Comparison of ENCODE assay signal across 18 cellular contexts in the genomic region with DNA sequence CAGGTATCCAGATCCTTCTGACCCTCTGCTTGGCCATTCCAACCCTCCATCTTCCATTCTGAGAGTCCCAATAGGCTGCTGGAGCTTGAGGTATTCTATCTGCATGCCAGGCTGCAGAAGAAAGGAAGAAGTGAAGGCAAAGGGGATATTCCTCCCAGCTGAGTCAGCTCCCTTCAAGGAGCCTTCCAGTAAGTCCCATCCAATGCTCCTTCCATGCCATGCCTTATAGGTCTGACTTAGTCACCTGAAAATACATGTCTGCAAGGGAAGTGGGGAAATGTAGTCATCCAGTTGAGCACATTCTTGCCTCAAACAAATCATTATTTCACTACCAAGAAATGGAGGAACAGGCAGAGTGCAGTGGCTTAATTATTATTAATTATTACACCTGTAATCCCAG.
DNase-seq lines count a peak whose midpoint lies in the region; ATAC-seq, FAIRE-seq and TF ChIP-seq lines count a peak whose summit lies in the region.
"Had no signal": no experiment of that assay in that cellular context is flagged by ENCODE, and none has a peak within 500 bp of the region (broad histone marks: within the 10 kb centered on the region; RNA-seq: fewer than 3 reads in every experiment).

No MANE protein-coding gene starts in this region.

- no peak overlapping the region for H2AK5ac ChIP-seq in trophoblast cell (ENCODE audit: low read length)

- intact Hi-C loops in sigmoid colon (cut with DNase I), result no loop called here

- H3K79me1 ChIP-seq in trophoblast cell (ENCODE audit: low read length), result no peaks in the 10 kb centered on the region

- no peak overlapping the region for H3K4me3 ChIP-seq in trophoblast cell (ENCODE audit: low read depth, low read length)
- no peak overlapping the region for H3K4me3 ChIP-seq in sigmoid colon
- H3K4me3 ChIP-seq: HAP-1 had no signal

- H3K27ac ChIP-seq in trophoblast cell (ENCODE audit: low read depth, low read length) (no peak overlapping the region), sigmoid colon (no peak overlapping the region)

- H4K91ac ChIP-seq in trophoblast cell (ENCODE audit: low read depth, low read length), result no peak overlapping the region

- no peak overlapping the region for H3K4ac ChIP-seq in trophoblast cell (ENCODE audit: low read depth, low read length)

- no peaks in the 10 kb centered on the region for H3K36me3 ChIP-seq in trophoblast cell (ENCODE audit: control insufficient read depth in 1 of 2, insufficient read depth in 2 of 2, low read length in 2 of 2)
- H3K36me3 ChIP-seq in sigmoid colon, result no peaks in the 10 kb centered on the region
- H3K36me3 ChIP-seq: HAP-1 had no signal

- H3K23ac ChIP-seq in trophoblast cell (ENCODE audit: low read length), result no peak overlapping the region

- H3K4me2 ChIP-seq in trophoblast cell (ENCODE audit: low read length), result no peak overlapping the region

- no peaks in the 10 kb centered on the region for H3K79me2 ChIP-seq in trophoblast cell (ENCODE audit: control insufficient read depth, insufficient read depth, low read length, poor library complexity)

- no peak overlapping the region for H3K18ac ChIP-seq in trophoblast cell (ENCODE audit: low read length)

- no peaks in the 10 kb centered on the region for H3K4me1 Mint-ChIP-seq in stimulated activated memory B cell treated with anti-CD40 and anti-IgM and Interleukin-4, amounts not matched to agents 10 μg/mL and 1 μg/mL and 100 μg/mL, for 72 hours
- H3K4me1 Mint-ChIP-seq: CD4-positive, alpha-beta memory T cell had no signal

- H2BK120ac ChIP-seq in trophoblast cell (ENCODE audit: insufficient read depth, low read length, poor library complexity), result no peak overlapping the region

- H3K27ac Mint-ChIP-seq in activated naive CD4-positive, alpha-beta T cell treated with anti-CD3 and anti-CD28 coated beads, Interleukin-2, amount 50 U/mL, for 72 hours, result no peak overlapping the region
- H3K27ac Mint-ChIP-seq in stimulated activated memory B cell treated with anti-CD40 and anti-IgM and Interleukin-4, amounts not matched to agents 10 μg/mL and 1 μg/mL and 100 μg/mL, for 72 hours, result no peak overlapping the region
- H3K27ac Mint-ChIP-seq: CD4-positive, alpha-beta memory T cell; HFFc6 had no signal

- H3K36me3 Mint-ChIP-seq in activated naive CD4-positive, alpha-beta T cell treated with anti-CD3 and anti-CD28 coated beads, Interleukin-2, amount 50 U/mL, for 72 hours, result no peaks in the 10 kb centered on the region
- H3K36me3 Mint-ChIP-seq in stimulated activated memory B cell treated with anti-CD40 and anti-IgM and Interleukin-4, amounts not matched to agents 10 μg/mL and 1 μg/mL and 100 μg/mL, for 72 hours, result no peaks in the 10 kb centered on the region
- H3K36me3 Mint-ChIP-seq: CD4-positive, alpha-beta memory T cell had no signal

- H4K8ac ChIP-seq in trophoblast cell (ENCODE audit: low read depth, low read length), result no peak overlapping the region

- peak overlapping the region; percentile 26 for H3K9ac ChIP-seq in trophoblast cell (ENCODE audit: low read length)

- peaks cover 0 to 10% of the 10 kb centered on the region in 2 donors for H3K9me3 Mint-ChIP-seq in activated naive CD4-positive, alpha-beta T cell treated with anti-CD3 and anti-CD28 coated beads, Interleukin-2, amount 50 U/mL, for 72 hours
- peaks cover 6% of the 10 kb centered on the region for H3K9me3 Mint-ChIP-seq in stimulated activated memory B cell treated with anti-CD40 and anti-IgM and Interleukin-4, amounts not matched to agents 10 μg/mL and 1 μg/mL and 100 μg/mL, for 72 hours

- no peak overlapping the region for H4K12ac ChIP-seq in trophoblast cell (ENCODE audit: low read depth, low read length)

- no peak overlapping the region for H2BK12ac ChIP-seq in trophoblast cell (ENCODE audit: low read length)

- ATAC-seq in activated naive CD4-positive, alpha-beta T cell treated with anti-CD3 and anti-CD28 coated beads, Interleukin-2, amount 50 U/mL, for 72 hours, result no peak
- ATAC-seq in stimulated activated memory B cell treated with anti-CD40 and anti-IgM and Interleukin-4, amounts not matched to agents 10 μg/mL and 1 μg/mL and 100 μg/mL, for 72 hours, result no peak

- H3K14ac ChIP-seq in trophoblast cell (ENCODE audit: low read length), result no peak overlapping the region

- H3K9me3 ChIP-seq in trophoblast cell (ENCODE audit: insufficient read depth, low read depth, low read length) (no peaks in the 10 kb centered on the region), sigmoid colon (no peaks in the 10 kb centered on the region)
- H3K9me3 ChIP-seq: HAP-1 had no signal

- no peak overlapping the region for H3K4me3 Mint-ChIP-seq in stimulated activated memory B cell treated with anti-CD40 and anti-IgM and Interleukin-4, amounts not matched to agents 10 μg/mL and 1 μg/mL and 100 μg/mL, for 72 hours
- H3K4me3 Mint-ChIP-seq: CD4-positive, alpha-beta memory T cell; HFFc6 had no signal

- no peak overlapping the region for H2AFZ ChIP-seq in trophoblast cell (ENCODE audit: insufficient read depth, low read length, poor library complexity)

- no peak overlapping the region for H2BK5ac ChIP-seq in trophoblast cell (ENCODE audit: low read depth, low read length, poor library complexity)

- DNase-seq in HT1080 (ENCODE audit: low read depth) (peak; percentile 68), RCC 7860 (ENCODE audit: low spot score) (peak; percentile 35), trophoblast cell (no peak), sigmoid colon (no peak)
- DNase-seq in activated naive CD4-positive, alpha-beta T cell treated with anti-CD3 and anti-CD28 coated beads, Interleukin-2, amount 50 U/mL, for 72 hours (ENCODE audit: low spot score in 2 of 2), result no peak
- DNase-seq: C1 segment of cervical spinal cord; Calu3; CD4-positive, alpha-beta memory T cell; COR-L47; DMS53; DMS79 treated with DMSO at 0.1 percent for 48 hours; GOT3; HFFc6 had no signal

- H3K27me3 Mint-ChIP-seq in stimulated activated memory B cell treated with anti-CD40 and anti-IgM and Interleukin-4, amounts not matched to agents 10 μg/mL and 1 μg/mL and 100 μg/mL, for 72 hours, result no peaks in the 10 kb centered on the region
- H3K27me3 Mint-ChIP-seq: CD4-positive, alpha-beta memory T cell had no signal

- no peak for FAIRE-seq in RCC 7860 (lab: Jason Lieb, UNC)
- FAIRE-seq: G401.6, GM12892, H54 had no signal

- no peak for TF ChIP-seq CTCF in sigmoid colon (IDR thresholded peaks at IDR 0.05)

- H3K27me3 ChIP-seq in trophoblast cell (ENCODE audit: insufficient read depth, low read length) (no peaks in the 10 kb centered on the region), sigmoid colon (no peaks in the 10 kb centered on the region)

- no peaks in the 10 kb centered on the region for H3K4me1 ChIP-seq in trophoblast cell (ENCODE audit: control insufficient read depth in 1 of 2, insufficient read depth in 2 of 2, low read length in 2 of 2)
- no peaks in the 10 kb centered on the region for H3K4me1 ChIP-seq in sigmoid colon
- H3K4me1 ChIP-seq: HAP-1 had no signal

- TF ChIP-seq EP300 in sigmoid colon (IDR thresholded peaks at IDR 0.05), result no peak

- no peak for TF ChIP-seq POLR2A in sigmoid colon (IDR thresholded peaks at IDR 0.05)

Comparison
In these comparisons a context has a peak if more than half of its experiments do, and no peak if none do; other contexts are left out.
1. DNase-seq: peak in HT1080 (single experiment) and RCC 7860 (single experiment); none in trophoblast cell (0 of 2), sigmoid colon (single experiment) and activated naive CD4-positive, alpha-beta T cell treated with anti-CD3 and anti-CD28 coated beads, Interleukin-2, amount 50 U/mL, for 72 hours (0 of 2).